10 cellular contexts compared by ENCODE assay signal in genomic region chr17:59623151-59623550, GRCh38. TPM values are rescaled to one million over a fixed set of nuclear protein-coding genes. Genes with fewer than 3 reads are reported as not detected.
DNase-seq lines count a peak whose midpoint lies in the region; ATAC-seq, FAIRE-seq and TF ChIP-seq lines count a peak whose summit lies in the region.
"Had no signal": no experiment of that assay in that cellular context is flagged by ENCODE, and none has a peak within 500 bp of the region (broad histone marks: within the 10 kb centered on the region; RNA-seq: fewer than 3 reads in every experiment).

No MANE protein-coding gene starts in this region.

- FAIRE-seq in HTR-8/SVneo (lab: Jason Lieb, UNC): no peak

- no peak for ATAC-seq in central memory CD8-positive, alpha-beta T cell (replicated peaks; ENCODE audit: extremely low read depth, poor library complexity, severe bottlenecking)
- no peak for ATAC-seq in GM19467 (IDR thresholded peaks at IDR 0.05; ENCODE audit: unreplicated experiment)

- H3K9me3 ChIP-seq in HUES64 (ENCODE audit: insufficient read depth, low read depth, low read length): no peaks in the 10 kb centered on the region

- H3K36me3 Mint-ChIP-seq in CD14-positive monocyte (peaks cover 0 to 8% of the 10 kb centered on the region in 2 donors), nephron (ENCODE audit: low read depth) (peaks cover 4% of the 10 kb centered on the region)
- H3K36me3 Mint-ChIP-seq in central memory CD8-positive, alpha-beta T cell (ENCODE audit: insufficient read depth): peaks cover 30% of the 10 kb centered on the region

- no peaks in the 10 kb centered on the region for H3K9me3 Mint-ChIP-seq in CD14-positive monocyte
- no peaks in the 10 kb centered on the region for H3K9me3 Mint-ChIP-seq in central memory CD8-positive, alpha-beta T cell
- no peaks in the 10 kb centered on the region for H3K9me3 Mint-ChIP-seq in nephron

- H3K4me3 Mint-ChIP-seq in CD14-positive monocyte (no peak overlapping the region), nephron (peak overlapping the region; percentile 63 to 97 (median 96))
- H3K4me3 Mint-ChIP-seq in central memory CD8-positive, alpha-beta T cell: peak overlapping the region; percentile 41

- no peak overlapping the region for H3K27ac ChIP-seq in HUES64 (ENCODE audit: low read depth, low read length)

- H3K4me1 Mint-ChIP-seq in CD14-positive monocyte (peaks cover 61% of the 10 kb centered on the region), nephron (peaks cover 55% of the 10 kb centered on the region)
- peaks cover 56% of the 10 kb centered on the region for H3K4me1 Mint-ChIP-seq in central memory CD8-positive, alpha-beta T cell

- H3K27me3 Mint-ChIP-seq in CD14-positive monocyte (ENCODE audit: low read depth in 3 of 3) (peaks cover 0 to 1% (median 0%) of the 10 kb centered on the region in 3 donors), nephron (ENCODE audit: low read depth) (no peaks in the 10 kb centered on the region)
- H3K27me3 Mint-ChIP-seq in central memory CD8-positive, alpha-beta T cell: no peaks in the 10 kb centered on the region

- 85% methylated on average over 2 of the region's 2 CpGs for WGBS in HUES64

- peak overlapping the region in 4 of 7 donors; percentile 8 to 58 (median 30) for H3K27ac Mint-ChIP-seq in CD14-positive monocyte
- no peak overlapping the region for H3K27ac Mint-ChIP-seq in central memory CD8-positive, alpha-beta T cell (ENCODE audit: low read depth)
- H3K27ac Mint-ChIP-seq in nephron: peak overlapping the region; percentile 30 to 80 (median 70)

- H3K36me3 ChIP-seq in HUES64 (ENCODE audit: insufficient read depth, low read length): peaks cover 15% of the 10 kb centered on the region; the same call in 1 of the 2 replicates

- intact Hi-C loops in CD14-positive monocyte (cut with micrococcal nuclease): loop anchor here in 1 of 2 donors (10.0 kb wide), 1 partner anchor 222 kb away; no protein-coding TSS in a partner anchor

- DNase-seq in CD14-positive monocyte (ENCODE audit: low spot score): no peak
- no peak for DNase-seq in central memory CD8-positive, alpha-beta T cell (ENCODE audit: low spot score in 2 of 2)
- DNase-seq in HTR-8/SVneo (ENCODE audit: insufficient read length, low spot score): no peak
- DNase-seq in NAMALWA (ENCODE audit: low spot score): no peak
- no peak for DNase-seq in NCI-H2171 treated with DMSO at 0.1 percent for 48 hours (lab: John Stamatoyannopoulos, UW)
- DNase-seq: activated naive CD4-positive, alpha-beta T cell treated with anti-CD3 and anti-CD28 coated beads, Interleukin-2, amount 50 U/mL, for 16 hours; NCI-H1930 had no signal

- H3K4me3 ChIP-seq in HUES64 (ENCODE audit: low read length): peak overlapping the region; percentile 85; the same call in 1 of the 2 replicates

- TF ChIP-seq CTCF in CD14-positive monocyte (IDR thresholded peaks at IDR 0.05) (no peak), nephron (IDR thresholded peaks at IDR 0.05; ENCODE audit: unreplicated experiment in 3 of 3) (no peak)

- H3K9ac ChIP-seq in HUES64 (ENCODE audit: low read depth, low read length): no peak overlapping the region

- peaks cover 27% of the 10 kb centered on the region for H3K4me1 ChIP-seq in HUES64 (ENCODE audit: insufficient read depth, low read length)

- H3K27me3 ChIP-seq in HUES64 (ENCODE audit: insufficient read depth, low read length): no peaks in the 10 kb centered on the region

RNA-seq across cellular contexts. Expression of gene CLTC, which starts 3.5 kb away (rescaled TPM):
- polyA plus RNA-seq in CD14-positive monocyte: 100 to 1,000 TPM in 1 of 2 donors, 10 to 100 TPM in 1; 63.3 to 102 TPM
- 179 TPM for polyA plus RNA-seq in HUES64 (2013, experiment 1 of 2)
- 167 TPM for polyA plus RNA-seq in HUES64 (2013, experiment 2 of 2)

RNA-seq across cellular contexts. Expression of gene DHX40, which starts 57.7 kb away (rescaled TPM):
- 10 to 100 TPM; 21.0 to 22.0 TPM for polyA plus RNA-seq in CD14-positive monocyte
- polyA plus RNA-seq in HUES64 (2013, experiment 1 of 2): 29.5 TPM
- polyA plus RNA-seq in HUES64 (2013, experiment 2 of 2): 32.8 TPM

Comparison
In these comparisons a context has a peak if more than half of its experiments do, and no peak if none do; other contexts are left out.
1. H3K4me3 Mint-ChIP-seq: peak in central memory CD8-positive, alpha-beta T cell (single experiment) and nephron (3 of 3); none in CD14-positive monocyte (0 of 2).